In the genomic region with DNA sequence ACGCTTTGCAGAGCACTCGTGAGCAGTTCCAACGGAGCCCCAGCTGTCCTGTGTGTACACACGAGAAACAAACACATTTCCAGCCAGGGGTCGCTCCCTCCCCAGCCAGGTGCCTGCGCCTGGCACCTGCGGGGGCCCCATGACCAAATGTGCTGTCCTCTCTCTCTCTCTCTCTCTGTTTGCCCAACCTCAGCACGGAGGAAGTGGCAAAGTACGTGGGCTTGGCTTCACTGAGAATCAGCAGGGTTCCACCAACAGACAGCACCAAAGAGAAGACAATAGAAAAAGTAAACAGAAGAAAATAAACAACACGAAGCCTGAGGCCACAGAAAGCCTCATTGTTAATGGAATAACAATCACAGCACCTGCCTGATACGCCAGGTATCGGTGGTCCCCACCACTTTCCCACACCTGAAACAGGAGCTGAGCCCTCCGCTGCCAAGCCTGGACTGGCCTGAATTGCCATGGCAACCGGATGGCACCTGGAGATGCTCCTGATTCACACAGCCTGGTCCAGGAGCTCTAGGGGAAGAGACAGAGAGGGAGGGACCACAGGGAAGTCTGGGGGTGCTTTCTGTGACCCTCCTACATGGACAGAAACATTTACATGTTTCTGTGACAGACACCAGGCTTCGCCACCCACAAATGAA, we compare ENCODE assay signal across 2 cellular contexts.
TF ChIP-seq lines count a peak whose summit lies in the region.

No MANE protein-coding gene starts in this region.

TF ChIP-seq in A549, 52 proteins besides CTCF, POLR2A, EP300 and RAD21 (continued from another document):
- TF ChIP-seq, protein P1, sequence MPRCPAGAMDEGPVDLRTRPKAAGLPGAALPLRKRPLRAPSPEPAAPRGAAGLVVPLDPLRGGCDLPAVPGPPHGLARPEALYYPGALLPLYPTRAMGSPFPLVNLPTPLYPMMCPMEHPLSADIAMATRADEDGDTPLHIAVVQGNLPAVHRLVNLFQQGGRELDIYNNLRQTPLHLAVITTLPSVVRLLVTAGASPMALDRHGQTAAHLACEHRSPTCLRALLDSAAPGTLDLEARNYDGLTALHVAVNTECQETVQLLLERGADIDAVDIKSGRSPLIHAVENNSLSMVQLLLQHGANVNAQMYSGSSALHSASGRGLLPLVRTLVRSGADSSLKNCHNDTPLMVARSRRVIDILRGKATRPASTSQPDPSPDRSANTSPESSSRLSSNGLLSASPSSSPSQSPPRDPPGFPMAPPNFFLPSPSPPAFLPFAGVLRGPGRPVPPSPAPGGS (IDR thresholded peaks at IDR 0.05) = no peak
- no peak for TF ChIP-seq RCOR1 (IDR thresholded peaks at IDR 0.05; ENCODE audit: low read depth, low read length)
- TF ChIP-seq, protein P2, sequence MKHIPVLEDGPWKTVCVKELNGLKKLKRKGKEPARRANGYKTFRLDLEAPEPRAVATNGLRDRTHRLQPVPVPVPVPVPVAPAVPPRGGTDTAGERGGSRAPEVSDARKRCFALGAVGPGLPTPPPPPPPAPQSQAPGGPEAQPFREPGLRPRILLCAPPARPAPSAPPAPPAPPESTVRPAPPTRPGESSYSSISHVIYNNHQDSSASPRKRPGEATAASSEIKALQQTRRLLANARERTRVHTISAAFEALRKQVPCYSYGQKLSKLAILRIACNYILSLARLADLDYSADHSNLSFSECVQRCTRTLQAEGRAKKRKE (CRISPR knock-in tag; IDR thresholded peaks at IDR 0.05; ENCODE audit: low read depth) = no peak
- TF ChIP-seq CBX8 (IDR thresholded peaks at IDR 0.05) = no peak
- TF ChIP-seq KDM1A (IDR thresholded peaks at IDR 0.05; ENCODE audit: low read depth) = no peak
- no peak for TF ChIP-seq TP53 (CRISPR knock-in tag; IDR thresholded peaks at IDR 0.05)
- no peak for TF ChIP-seq NR3C1 (IDR thresholded peaks at IDR 0.05)
- TF ChIP-seq PHF8 (IDR thresholded peaks at IDR 0.05; ENCODE audit: borderline replicate concordance, low read depth) = no peak
- TF ChIP-seq ZFP36 (IDR thresholded peaks at IDR 0.05; ENCODE audit: borderline replicate concordance, partially characterized antibody) = no peak
- TF ChIP-seq HEYL (CRISPR knock-in tag; IDR thresholded peaks at IDR 0.05) = no peak

TF ChIP-seq in GM12878, 131 proteins besides CTCF, POLR2A, EP300 and RAD21 (continued from another document):
- TF ChIP-seq, protein P3, sequence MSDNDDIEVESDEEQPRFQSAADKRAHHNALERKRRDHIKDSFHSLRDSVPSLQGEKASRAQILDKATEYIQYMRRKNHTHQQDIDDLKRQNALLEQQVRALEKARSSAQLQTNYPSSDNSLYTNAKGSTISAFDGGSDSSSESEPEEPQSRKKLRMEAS (IDR thresholded peaks at IDR 0.05; ENCODE audit: low read depth, low read length) = no peak
- TF ChIP-seq, protein P4, sequence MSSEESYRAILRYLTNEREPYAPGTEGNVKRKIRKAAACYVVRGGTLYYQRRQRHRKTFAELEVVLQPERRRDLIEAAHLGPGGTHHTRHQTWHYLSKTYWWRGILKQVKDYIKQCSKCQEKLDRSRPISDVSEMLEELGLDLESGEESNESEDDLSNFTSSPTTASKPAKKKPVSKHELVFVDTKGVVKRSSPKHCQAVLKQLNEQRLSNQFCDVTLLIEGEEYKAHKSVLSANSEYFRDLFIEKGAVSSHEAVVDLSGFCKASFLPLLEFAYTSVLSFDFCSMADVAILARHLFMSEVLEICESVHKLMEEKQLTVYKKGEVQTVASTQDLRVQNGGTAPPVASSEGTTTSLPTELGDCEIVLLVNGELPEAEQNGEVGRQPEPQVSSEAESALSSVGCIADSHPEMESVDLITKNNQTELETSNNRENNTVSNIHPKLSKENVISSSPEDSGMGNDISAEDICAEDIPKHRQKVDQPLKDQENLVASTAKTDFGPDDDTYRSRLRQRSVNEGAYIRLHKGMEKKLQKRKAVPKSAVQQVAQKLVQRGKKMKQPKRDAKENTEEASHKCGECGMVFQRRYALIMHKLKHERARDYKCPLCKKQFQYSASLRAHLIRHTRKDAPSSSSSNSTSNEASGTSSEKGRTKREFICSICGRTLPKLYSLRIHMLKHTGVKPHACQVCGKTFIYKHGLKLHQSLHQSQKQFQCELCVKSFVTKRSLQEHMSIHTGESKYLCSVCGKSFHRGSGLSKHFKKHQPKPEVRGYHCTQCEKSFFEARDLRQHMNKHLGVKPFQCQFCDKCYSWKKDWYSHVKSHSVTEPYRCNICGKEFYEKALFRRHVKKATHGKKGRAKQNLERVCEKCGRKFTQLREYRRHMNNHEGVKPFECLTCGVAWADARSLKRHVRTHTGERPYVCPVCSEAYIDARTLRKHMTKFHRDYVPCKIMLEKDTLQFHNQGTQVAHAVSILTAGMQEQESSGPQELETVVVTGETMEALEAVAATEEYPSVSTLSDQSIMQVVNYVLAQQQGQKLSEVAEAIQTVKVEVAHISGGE (CRISPR knock-in tag; IDR thresholded peaks at IDR 0.05) = no peak
- no peak for TF ChIP-seq KLF5 (IDR thresholded peaks at IDR 0.05; ENCODE audit: partially characterized antibody)
- TF ChIP-seq NR2C1 (IDR thresholded peaks at IDR 0.05) = no peak
- TF ChIP-seq, protein P5, sequence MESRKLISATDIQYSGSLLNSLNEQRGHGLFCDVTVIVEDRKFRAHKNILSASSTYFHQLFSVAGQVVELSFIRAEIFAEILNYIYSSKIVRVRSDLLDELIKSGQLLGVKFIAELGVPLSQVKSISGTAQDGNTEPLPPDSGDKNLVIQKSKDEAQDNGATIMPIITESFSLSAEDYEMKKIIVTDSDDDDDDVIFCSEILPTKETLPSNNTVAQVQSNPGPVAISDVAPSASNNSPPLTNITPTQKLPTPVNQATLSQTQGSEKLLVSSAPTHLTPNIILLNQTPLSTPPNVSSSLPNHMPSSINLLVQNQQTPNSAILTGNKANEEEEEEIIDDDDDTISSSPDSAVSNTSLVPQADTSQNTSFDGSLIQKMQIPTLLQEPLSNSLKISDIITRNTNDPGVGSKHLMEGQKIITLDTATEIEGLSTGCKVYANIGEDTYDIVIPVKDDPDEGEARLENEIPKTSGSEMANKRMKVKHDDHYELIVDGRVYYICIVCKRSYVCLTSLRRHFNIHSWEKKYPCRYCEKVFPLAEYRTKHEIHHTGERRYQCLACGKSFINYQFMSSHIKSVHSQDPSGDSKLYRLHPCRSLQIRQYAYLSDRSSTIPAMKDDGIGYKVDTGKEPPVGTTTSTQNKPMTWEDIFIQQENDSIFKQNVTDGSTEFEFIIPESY (IDR thresholded peaks at IDR 0.05) = no peak
- TF ChIP-seq ZSCAN29 (IDR thresholded peaks at IDR 0.05) = no peak
- TF ChIP-seq CHD2 (IDR thresholded peaks at IDR 0.05; ENCODE audit: borderline replicate concordance, low read depth, low read length) = no peak
- TF ChIP-seq TARDBP (IDR thresholded peaks at IDR 0.05; ENCODE audit: borderline replicate concordance) = no peak
- TF ChIP-seq SMARCA5 (IDR thresholded peaks at IDR 0.05) = no peak
- TF ChIP-seq KAT2A (conservative IDR thresholded peaks at IDR 0.05; ENCODE audit: control insufficient read depth, low read depth, low read length) = no peak
- TF ChIP-seq YBX1 (IDR thresholded peaks at IDR 0.05) = no peak
- TF ChIP-seq, protein P6, sequence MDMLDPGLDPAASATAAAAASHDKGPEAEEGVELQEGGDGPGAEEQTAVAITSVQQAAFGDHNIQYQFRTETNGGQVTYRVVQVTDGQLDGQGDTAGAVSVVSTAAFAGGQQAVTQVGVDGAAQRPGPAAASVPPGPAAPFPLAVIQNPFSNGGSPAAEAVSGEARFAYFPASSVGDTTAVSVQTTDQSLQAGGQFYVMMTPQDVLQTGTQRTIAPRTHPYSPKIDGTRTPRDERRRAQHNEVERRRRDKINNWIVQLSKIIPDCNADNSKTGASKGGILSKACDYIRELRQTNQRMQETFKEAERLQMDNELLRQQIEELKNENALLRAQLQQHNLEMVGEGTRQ (IDR thresholded peaks at IDR 0.05; ENCODE audit: borderline replicate concordance, low read depth, low read length) = no peak
